14 cellular contexts compared by ENCODE assay signal in genomic region chr9:88733651-88734470, GRCh38.
DNase-seq lines count a peak whose midpoint lies in the region; ATAC-seq and TF ChIP-seq lines count a peak whose summit lies in the region.
"Had no signal": no experiment of that assay in that cellular context is flagged by ENCODE, and none has a peak within 500 bp of the region (broad histone marks: within the 10 kb centered on the region; RNA-seq: fewer than 3 reads in every experiment).

No MANE protein-coding gene starts in this region.

- H3K4me3 ChIP-seq in HEK293 (ENCODE audit: low read depth, low read length) (no peak overlapping the region), brain microvascular endothelial cell (ENCODE audit: low read depth, low read length) (no peak overlapping the region), PC-3 (ENCODE audit: low read length) (no peak overlapping the region), dorsolateral prefrontal cortex (no peak overlapping the region)
- H3K4me3 ChIP-seq: PC-9 had no signal

- no peak overlapping the region for H3K4me3 Mint-ChIP-seq in type B pancreatic cell
- no peak overlapping the region for H3K4me3 Mint-ChIP-seq in CD4-positive, alpha-beta T cell
- H3K4me3 Mint-ChIP-seq: stimulated activated naive B cell treated with anti-CD40 and anti-IgM and Interleukin-4, amounts not matched to agents 10 μg/mL and 1 μg/mL and 100 μg/mL, for 72 hours had no signal

- no peak overlapping the region for H3K4me2 ChIP-seq in PC-3 (ENCODE audit: low read length)
- H3K4me2 ChIP-seq: PC-9 had no signal

- no peak overlapping the region for H2AFZ ChIP-seq in PC-3 (ENCODE audit: low read length)
- H2AFZ ChIP-seq: PC-9 had no signal

- POLR2A ChIA-PET in HEK293 (lab: Yijun Ruan, JAX), result no interaction called here
- POLR2A ChIA-PET in PC-3 (lab: Charles Lee; ENCODE audit: unreplicated experiment), result no interaction called here
- POLR2A ChIA-PET in CD4-positive, alpha-beta T cell (lab: Charles Lee), result no interaction called here

- intact Hi-C loops in left cardiac atrium (cut with DNase I), result no loop called here
- intact Hi-C loops in PC-3 (cut with micrococcal nuclease), result no loop called here
- intact Hi-C loops in CD4-positive, alpha-beta T cell (cut with DNase I, micrococcal nuclease), result no loop called here
- intact Hi-C loops in dorsolateral prefrontal cortex (cut with DNase I), result loop anchor here in 1 of 2 donors (10.0 kb wide), 1 partner anchor 139 kb away; no protein-coding TSS in a partner anchor

- TF ChIP-seq CTCF in HEK293 (tag by site-specific recombination; IDR thresholded peaks at IDR 0.05) (no peak), brain microvascular endothelial cell (IDR thresholded peaks at IDR 0.05; ENCODE audit: low read depth, low read length, missing control alignments) (no peak), type B pancreatic cell (conservative IDR thresholded peaks at IDR 0.05) (no peak), PC-3 (conservative IDR thresholded peaks at IDR 0.05; ENCODE audit: low read depth, low read length) (no peak), dorsolateral prefrontal cortex (IDR thresholded peaks at IDR 0.05 in 54 of 56, conservative IDR thresholded peaks at IDR 0.05 in 2 of 56; ENCODE audit: low read depth in 1 of 56, partially characterized antibody in 56 of 56) (no peak)
- TF ChIP-seq CTCF in CD4-positive, alpha-beta T cell (IDR thresholded peaks at IDR 0.05), result no peak

- H3K4me1 ChIP-seq in HEK293 (ENCODE audit: control insufficient read depth, insufficient read depth, low read length), result 0 out of 2 replicates have a peak, but pooled peaks cover 3% of the 10 kb centered on the region
- no peaks in the 10 kb centered on the region for H3K4me1 ChIP-seq in PC-3 (ENCODE audit: insufficient read depth, low read length)

- H3K9me3 ChIP-seq in HEK293 (ENCODE audit: control insufficient read depth, insufficient read depth, low read depth, low read length) (no peaks in the 10 kb centered on the region), PC-3 (ENCODE audit: low read length) (no peaks in the 10 kb centered on the region)
- H3K9me3 ChIP-seq in CD4-positive, alpha-beta T cell (ENCODE audit: control insufficient read depth, low read length), result no peaks in the 10 kb centered on the region

- H3K79me2 ChIP-seq in PC-3 (ENCODE audit: low read length), result no peaks in the 10 kb centered on the region

- no TSS peak for BruUV-seq in PC-3 (replicated peaks; lab: Mats Ljungman, UMichigan)

- no peak overlapping the region for H3K9ac ChIP-seq in PC-3 (ENCODE audit: low read length)

- no peaks in the 10 kb centered on the region for H3F3A ChIP-seq in PC-3 (ENCODE audit: low read length, unreplicated experiment)

- peak; percentile 41 for DNase-seq in brain microvascular endothelial cell
- DNase-seq in left cardiac atrium, result peak; percentile 83
- no peak for DNase-seq in type B pancreatic cell (ENCODE audit: extremely low spot score, unreplicated experiment)
- no peak for DNase-seq in PC-3
- no peak for DNase-seq in CD4-positive, alpha-beta T cell
- no peak for DNase-seq in dorsolateral prefrontal cortex
- DNase-seq: central memory CD4-positive, alpha-beta T cell; NCI-H2029 treated with DMSO at 0.1 percent for 48 hours; PC-9; stimulated activated CD4-positive, alpha-beta T cell treated with anti-CD3 and anti-CD28 coated beads, Interleukin-15, amount 100 ng/mL, for 24 hours; stimulated activated naive B cell treated with anti-CD40 and anti-IgM and Interleukin-4, amounts not matched to agents 10 μg/mL and 1 μg/mL and 100 μg/mL, for 72 hours had no signal

- no peaks in the 10 kb centered on the region for H4K20me1 ChIP-seq in PC-3 (ENCODE audit: low read length)

- H3K36me3 Mint-ChIP-seq in type B pancreatic cell, result no peaks in the 10 kb centered on the region
- no peaks in the 10 kb centered on the region for H3K36me3 Mint-ChIP-seq in CD4-positive, alpha-beta T cell (ENCODE audit: low read depth)
- H3K36me3 Mint-ChIP-seq: stimulated activated naive B cell treated with anti-CD40 and anti-IgM and Interleukin-4, amounts not matched to agents 10 μg/mL and 1 μg/mL and 100 μg/mL, for 72 hours had no signal

- CTCF ChIA-PET in HEK293 (lab: Yijun Ruan, JAX) (no interaction called here), PC-3 (lab: Charles Lee) (no interaction called here)
- CTCF ChIA-PET in CD4-positive, alpha-beta T cell (lab: Charles Lee), result no interaction called here

- H3K9me2 ChIP-seq in PC-3 (replicated peaks; ENCODE audit: low read length), result no peaks in the 10 kb centered on the region

- H3K36me3 ChIP-seq in HEK293 (ENCODE audit: control insufficient read depth in 2 of 2, insufficient read depth in 1 of 2, low read length in 2 of 2), result no peaks in the 10 kb centered on the region
- H3K36me3 ChIP-seq in brain microvascular endothelial cell (replicated peaks), result no peaks in the 10 kb centered on the region
- no peaks in the 10 kb centered on the region for H3K36me3 ChIP-seq in PC-3 (ENCODE audit: low read depth, low read length)

- no peak overlapping the region for H3K27ac Mint-ChIP-seq in type B pancreatic cell
- no peak overlapping the region for H3K27ac Mint-ChIP-seq in CD4-positive, alpha-beta T cell
- H3K27ac Mint-ChIP-seq: stimulated activated naive B cell treated with anti-CD40 and anti-IgM and Interleukin-4, amounts not matched to agents 10 μg/mL and 1 μg/mL and 100 μg/mL, for 72 hours had no signal

- ATAC-seq in left cardiac atrium (peak; percentile 58 to 88), PC-3 (no peak)
- ATAC-seq in CD4-positive, alpha-beta T cell (ENCODE audit: poor library complexity), result no peak
- ATAC-seq: HepG2; stimulated activated naive B cell treated with anti-CD40 and anti-IgM and Interleukin-4, amounts not matched to agents 10 μg/mL and 1 μg/mL and 100 μg/mL, for 72 hours had no signal

- no peaks in the 10 kb centered on the region for H3K27me3 Mint-ChIP-seq in type B pancreatic cell
- peaks cover 3% of the 10 kb centered on the region for H3K27me3 Mint-ChIP-seq in CD4-positive, alpha-beta T cell

- no peaks in the 10 kb centered on the region for H3K27me3 ChIP-seq in brain microvascular endothelial cell (replicated peaks)
- no peaks in the 10 kb centered on the region for H3K27me3 ChIP-seq in PC-3 (ENCODE audit: low read length)
- H3K27me3 ChIP-seq in CD4-positive, alpha-beta T cell (ENCODE audit: control insufficient read depth, insufficient read depth, low read length), result no peaks in the 10 kb centered on the region
- H3K27me3 ChIP-seq in dorsolateral prefrontal cortex, result no peaks in the 10 kb centered on the region

- H3K4me1 Mint-ChIP-seq in type B pancreatic cell (ENCODE audit: unreplicated experiment), result peaks cover 13% of the 10 kb centered on the region
- no peaks in the 10 kb centered on the region for H3K4me1 Mint-ChIP-seq in CD4-positive, alpha-beta T cell (ENCODE audit: low read depth)
- H3K4me1 Mint-ChIP-seq: stimulated activated naive B cell treated with anti-CD40 and anti-IgM and Interleukin-4, amounts not matched to agents 10 μg/mL and 1 μg/mL and 100 μg/mL, for 72 hours had no signal

- in situ Hi-C loops in brain microvascular endothelial cell (cut with HindIII; ENCODE audit: low pct_ligation_motif_present, low sequenced_read_pairs), result no loop called here

- H3K9me3 Mint-ChIP-seq in type B pancreatic cell, result peaks cover 6% of the 10 kb centered on the region
- H3K9me3 Mint-ChIP-seq in CD4-positive, alpha-beta T cell, result no peaks in the 10 kb centered on the region

- H3K27ac ChIP-seq in HEK293 (ENCODE audit: extremely low read depth, low read depth, low read length) (no peak overlapping the region), brain microvascular endothelial cell (peak overlapping the region; percentile 94), temporal lobe (ENCODE audit: low read depth, low read length) (peak overlapping the region; percentile 9), PC-3 (ENCODE audit: low read length) (no peak overlapping the region), dorsolateral prefrontal cortex (peak overlapping the region in 16 of 59 donors; percentile 21 to 68 (median 35))
- no peak overlapping the region for H3K27ac ChIP-seq in CD4-positive, alpha-beta T cell (ENCODE audit: low read depth, low read length)
- H3K27ac ChIP-seq: PC-9 had no signal

TF ChIP-seq in HEK293, 187 proteins besides CTCF, POLR2A, EP300 and RAD21 (continues in another document):
- TF ChIP-seq SP7 (tag by site-specific recombination; IDR thresholded peaks at IDR 0.05) (no peak), ZNF658 (tag by site-specific recombination; IDR thresholded peaks at IDR 0.05) (no peak), ZNF704 (tag by site-specific recombination; IDR thresholded peaks at IDR 0.05) (no peak), HIC1 (tag by site-specific recombination; IDR thresholded peaks at IDR 0.05) (0 out of 2 replicates have a peak, but pooled peaks have one; percentile 18), ZNF629 (tag by site-specific recombination; IDR thresholded peaks at IDR 0.05) (0 out of 2 replicates have a peak, but pooled peaks have one; percentile 31)

Comparison
In these comparisons a context has a peak if more than half of its experiments do, and no peak if none do; other contexts are left out.
1. H3K27ac ChIP-seq: peak in brain microvascular endothelial cell (single experiment) and temporal lobe (single experiment); none in HEK293 (single experiment), PC-3 (single experiment) and CD4-positive, alpha-beta T cell (single experiment).
2. DNase-seq: peak in brain microvascular endothelial cell (single experiment) and left cardiac atrium (single experiment); none in type B pancreatic cell (single experiment), PC-3 (single experiment), CD4-positive, alpha-beta T cell (0 of 10) and dorsolateral prefrontal cortex (0 of 10).
3. ATAC-seq: peak in left cardiac atrium (2 of 2); none in PC-3 (single experiment) and CD4-positive, alpha-beta T cell (single experiment).